9 cellular contexts compared by ENCODE assay signal in the genomic region with DNA sequence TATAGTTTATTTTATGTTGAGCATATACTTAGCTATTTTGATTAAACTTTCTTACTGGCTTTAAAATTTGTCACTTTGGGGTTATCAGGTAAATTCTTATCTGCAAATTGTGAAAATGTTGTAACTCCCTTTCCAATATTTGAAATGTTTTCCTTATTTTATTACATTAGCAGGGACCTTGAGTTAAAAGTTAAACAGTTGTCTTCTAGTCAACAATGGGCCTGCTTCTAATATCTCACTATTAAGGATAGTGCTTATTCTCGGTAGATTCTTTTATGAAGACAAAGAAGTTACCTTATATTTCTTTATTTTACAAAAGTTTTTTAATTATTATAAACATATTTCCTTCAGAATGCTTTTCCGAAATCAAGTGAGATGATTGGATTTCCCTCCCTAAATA.
"Had no signal": no experiment of that assay in that cellular context is flagged by ENCODE, and none has a peak within 500 bp of the region (broad histone marks: within the 10 kb centered on the region; RNA-seq: fewer than 3 reads in every experiment).

No MANE protein-coding gene starts in this region.

- DNase-seq: GM23248, GOT3, H7, HFFc6, KBM-7 had no signal

- H3K4me3 ChIP-seq: GM23248, HAP-1 had no signal

- H3K9ac ChIP-seq: GM23248, KMS-11 had no signal

- ATAC-seq: HCT116 had no signal

- H2AFZ ChIP-seq: GM23248 had no signal

- H3K27ac ChIP-seq: GM23248, KMS-11 had no signal

- H3K4me2 ChIP-seq: KMS-11 had no signal

- H3K36me3 ChIP-seq: HAP-1 had no signal

- H3K4me1 ChIP-seq: HAP-1 had no signal

- FAIRE-seq: HTR-8/SVneo had no signal

- H3K9me3 ChIP-seq: HAP-1 had no signal
